1 cellular context compared by ENCODE assay signal in genomic region chr7:978416-979091, GRCh38.
TF ChIP-seq lines count a peak whose summit lies in the region.

No MANE protein-coding gene starts in this region.

TF ChIP-seq in HepG2, 621 proteins besides CTCF, POLR2A, EP300 and RAD21 (continued from another document and continues in another):
- TF ChIP-seq HBP1 (CRISPR knock-in tag; IDR thresholded peaks at IDR 0.05; ENCODE audit: low read depth) (no peak), CENPX (CRISPR knock-in tag; IDR thresholded peaks at IDR 0.05) (no peak), KDM5A (IDR thresholded peaks at IDR 0.05; ENCODE audit: borderline replicate concordance, low read length) (no peak), SP5 (CRISPR knock-in tag; IDR thresholded peaks at IDR 0.05; ENCODE audit: borderline replicate concordance, low read depth) (no peak), ZNF775 (CRISPR knock-in tag; IDR thresholded peaks at IDR 0.05; ENCODE audit: borderline replicate concordance) (no peak), ZFY (CRISPR knock-in tag; IDR thresholded peaks at IDR 0.05) (no peak), ZKSCAN1 (IDR thresholded peaks at IDR 0.05; ENCODE audit: low read length) (no peak), NRL (CRISPR knock-in tag; IDR thresholded peaks at IDR 0.05; ENCODE audit: borderline replicate concordance) (peak; percentile 55), BORCS8-MEF2B (CRISPR knock-in tag; IDR thresholded peaks at IDR 0.05) (0 out of 2 replicates have a peak, but pooled peaks have one; percentile 21), ZBTB37 (CRISPR knock-in tag; IDR thresholded peaks at IDR 0.05) (no peak), NCOR1 (IDR thresholded peaks at IDR 0.05; ENCODE audit: borderline replicate concordance, low read length) (peak; percentile 18; the same call in 1 of the 2 replicates), ZNF124 (CRISPR knock-in tag; IDR thresholded peaks at IDR 0.05) (no peak), ZMYM3 (CRISPR knock-in tag; IDR thresholded peaks at IDR 0.05) (peak; percentile 24; the same call in 1 of the 2 replicates), ZBTB3 (CRISPR knock-in tag; IDR thresholded peaks at IDR 0.05; ENCODE audit: borderline replicate concordance, low read depth) (no peak), BCL6 (CRISPR knock-in tag; IDR thresholded peaks at IDR 0.05) (peak; percentile 7; the same call in 1 of the 2 replicates), ZBTB40 (IDR thresholded peaks at IDR 0.05) (no peak), ZBTB40 (CRISPR knock-in tag; IDR thresholded peaks at IDR 0.05) (no peak), MXD3 (CRISPR knock-in tag; IDR thresholded peaks at IDR 0.05) (peak; percentile 43; the same call in 1 of the 2 replicates), NFAT5 (CRISPR knock-in tag; IDR thresholded peaks at IDR 0.05) (0 out of 2 replicates have a peak, but pooled peaks have one; percentile 56), HMGA1 (CRISPR knock-in tag; conservative IDR thresholded peaks at IDR 0.05) (no peak), RBAK (CRISPR knock-in tag; IDR thresholded peaks at IDR 0.05) (peak; percentile 86), SNAPC5 (CRISPR knock-in tag; IDR thresholded peaks at IDR 0.05; ENCODE audit: borderline replicate concordance) (no peak), HOXA9 (CRISPR knock-in tag; IDR thresholded peaks at IDR 0.05; ENCODE audit: borderline replicate concordance) (0 out of 2 replicates have a peak, but pooled peaks have one; percentile 38), MNT (IDR thresholded peaks at IDR 0.05) (no peak), GTF3A (CRISPR knock-in tag; conservative IDR thresholded peaks at IDR 0.05) (no peak), ZNF543 (CRISPR knock-in tag; IDR thresholded peaks at IDR 0.05) (no peak), MTA1 (CRISPR knock-in tag; IDR thresholded peaks at IDR 0.05; ENCODE audit: borderline replicate concordance) (no peak), ATF3 (CRISPR knock-in tag; IDR thresholded peaks at IDR 0.05) (0 out of 2 replicates have a peak, but pooled peaks have one; percentile 10), ZBTB4 (CRISPR knock-in tag; IDR thresholded peaks at IDR 0.05; ENCODE audit: borderline replicate concordance) (peak; percentile 86; the same call in 1 of the 2 replicates), SOX13 (IDR thresholded peaks at IDR 0.05) (no peak), SOX13 (CRISPR knock-in tag; conservative IDR thresholded peaks at IDR 0.05 in 1 of 2, IDR thresholded peaks at IDR 0.05 in 1 of 2) (no peak), KMT2A (CRISPR knock-in tag; IDR thresholded peaks at IDR 0.05) (no peak), ZNF737 (CRISPR knock-in tag; IDR thresholded peaks at IDR 0.05; ENCODE audit: borderline replicate concordance) (no peak), NFATC3 (CRISPR knock-in tag; IDR thresholded peaks at IDR 0.05) (no peak), POGZ (CRISPR knock-in tag; IDR thresholded peaks at IDR 0.05) (no peak), PCBP1 (IDR thresholded peaks at IDR 0.05; ENCODE audit: borderline replicate concordance, low read depth, low read length) (no peak), ZNF615 (CRISPR knock-in tag; IDR thresholded peaks at IDR 0.05; ENCODE audit: borderline replicate concordance) (no peak)
